ENCODE assay signal across 22 cellular contexts in the genomic region with DNA sequence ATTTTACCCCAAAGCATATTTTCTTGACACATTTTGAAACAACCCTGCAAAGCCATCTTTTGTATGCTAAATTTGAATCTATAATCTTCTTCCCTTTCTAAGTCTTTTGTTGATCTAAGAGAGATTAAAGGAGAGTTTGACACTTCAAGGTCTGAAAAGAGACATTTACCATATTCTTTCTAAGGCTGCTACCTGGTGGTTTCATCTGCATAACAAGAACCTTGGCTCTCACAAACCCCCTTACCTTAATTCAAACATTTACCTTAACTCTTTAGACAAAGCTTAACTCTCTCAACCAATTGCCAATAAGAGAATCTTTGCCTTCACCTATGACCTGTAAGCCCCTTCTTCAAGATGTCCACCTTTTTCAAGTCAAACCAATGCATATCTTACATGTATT.
"Had no signal": no experiment of that assay in that cellular context is flagged by ENCODE, and none has a peak within 500 bp of the region (broad histone marks: within the 10 kb centered on the region; RNA-seq: fewer than 3 reads in every experiment).

No MANE protein-coding gene starts in this region.

- H3K4me3 Mint-ChIP-seq: activated T-cell treated with anti-CD3 and anti-CD28 coated beads, Interleukin-2, amount 50 U/mL, for 4 hours; brain; central memory CD8-positive, alpha-beta T cell; T-helper 1 cell treated with Interleukin-12 subunit alpha and Interleukin-12 subunit beta and Interleukin-4 antibody, amounts not matched to agents 30 μg/mL and 1 μg/mL, for 36 hours had no signal

- H3K36me3 Mint-ChIP-seq: activated naive CD4-positive, alpha-beta T cell treated with anti-CD3 and anti-CD28 coated beads, Interleukin-2, amount 50 U/mL, for 72 hours; brain had no signal

- H3K4me1 Mint-ChIP-seq: central memory CD8-positive, alpha-beta T cell had no signal

- H3K27me3 Mint-ChIP-seq: brain; central memory CD8-positive, alpha-beta T cell had no signal

- DNase-seq: activated CD4-positive, alpha-beta T cell treated with anti-CD3 and anti-CD28 coated beads for 48 hours; activated CD4-positive, alpha-beta T cell treated with anti-CD3 and anti-CD28 coated beads, Interleukin-2, amount 50 U/mL, for 48 hours; activated CD4-positive, CD25-positive, alpha-beta regulatory T cell treated with anti-CD3 and anti-CD28 coated beads, Interleukin-2, amount 50 U/mL, for 72 hours; activated CD8-positive, alpha-beta memory T cell treated with anti-CD3 and anti-CD28 coated beads for 24 hours; activated effector memory CD4-positive, alpha-beta T cell treated with anti-CD3 and anti-CD28 coated beads, Interleukin-2, amount 50 U/mL, for 16 hours; activated naive CD4-positive, alpha-beta T cell treated with Interleukin-2 at 50 U/mL for 16 hours; activated T-cell treated with anti-CD3 and anti-CD28 coated beads, Interleukin-2, amount 50 U/mL, for 4 hours; amygdala; NCI-H1105; NCI-H1436; NCI-H1694 treated with DMSO at 0.1 percent for 48 hours; NCI-H2029 treated with DMSO at 0.1 percent for 48 hours; NCI-H345; NCI-H510A; NCI-H526 treated with DMSO at 0.1 percent for 48 hours; NCI-H82; PC-3; SHP77 treated with DMSO at 0.1 percent for 48 hours had no signal

- H3K27ac Mint-ChIP-seq: activated naive CD4-positive, alpha-beta T cell treated with anti-CD3 and anti-CD28 coated beads, Interleukin-2, amount 50 U/mL, for 72 hours; T-helper 1 cell treated with Interleukin-12 subunit alpha and Interleukin-12 subunit beta and Interleukin-4 antibody, amounts not matched to agents 30 μg/mL and 1 μg/mL, for 36 hours had no signal

- ATAC-seq: activated naive CD4-positive, alpha-beta T cell treated with anti-CD3 and anti-CD28 coated beads, Interleukin-2, amount 50 U/mL, for 72 hours; activated T-cell treated with anti-CD3 and anti-CD28 coated beads, Interleukin-2, amount 50 U/mL, for 4 hours; PC-3 had no signal
